In genomic region chr19:912181-913079, GRCh38 we compare ENCODE assay signal across 9 cellular contexts. TPM values are rescaled to one million over a fixed set of nuclear protein-coding genes. Genes with fewer than 3 reads are reported as not detected.
DNase-seq lines count a peak whose midpoint lies in the region; ATAC-seq and TF ChIP-seq lines count a peak whose summit lies in the region.
"Had no signal": no experiment of that assay in that cellular context is flagged by ENCODE, and none has a peak within 500 bp of the region (broad histone marks: within the 10 kb centered on the region; RNA-seq: fewer than 3 reads in every experiment).

No MANE protein-coding gene starts in this region.

- peaks cover 8% of the 10 kb centered on the region for H3K4me1 ChIP-seq in muscle layer of colon (ENCODE audit: insufficient read depth, low read length)

- peak overlapping the region; percentile 44 for H3K27ac ChIP-seq in muscle layer of colon (ENCODE audit: low read depth, low read length)

- peak overlapping the region; percentile 45 for H3K27ac Mint-ChIP-seq in chondrocyte (ENCODE audit: unreplicated experiment)

- peak; percentile 71 for DNase-seq in GM03348 (ENCODE audit: low spot score)
- no peak for DNase-seq in NB4 (ENCODE audit: low read depth)
- no peak for DNase-seq in chondrocyte (ENCODE audit: low spot score)
- DNase-seq in NCI-H1048 (lab: John Stamatoyannopoulos, UW) = no peak
- no peak for DNase-seq in NCI-H2029 treated with DMSO at 0.1 percent for 48 hours (lab: John Stamatoyannopoulos, UW)

- no peaks in the 10 kb centered on the region for H3K9me3 ChIP-seq in muscle layer of colon (ENCODE audit: low read length)

- H3K36me3 ChIP-seq in muscle layer of colon (ENCODE audit: insufficient read depth, low read length) = no peaks in the 10 kb centered on the region

- no peaks in the 10 kb centered on the region for H3K9me3 Mint-ChIP-seq in chondrocyte (ENCODE audit: low read depth)

- H3K36me3 Mint-ChIP-seq in chondrocyte (ENCODE audit: low read depth) = no peaks in the 10 kb centered on the region

- TF ChIP-seq POLR2A in NB4 (IDR thresholded peaks at IDR 0.05; ENCODE audit: extremely low read depth, insufficient read length) = no peak

- no peak overlapping the region for H3K9ac ChIP-seq in muscle layer of colon (ENCODE audit: low read length)

- no peaks in the 10 kb centered on the region for H3K27me3 Mint-ChIP-seq in chondrocyte (ENCODE audit: low read depth)

- ATAC-seq in HG03460 (IDR thresholded peaks at IDR 0.05; ENCODE audit: unreplicated experiment) (no peak), HG02870 (IDR thresholded peaks at IDR 0.05; ENCODE audit: unreplicated experiment) (no peak)

- peaks cover 11% of the 10 kb centered on the region for H3K4me1 Mint-ChIP-seq in chondrocyte (ENCODE audit: low read depth)

- H3K27me3 ChIP-seq in muscle layer of colon (ENCODE audit: control insufficient read depth in 1 of 2, insufficient read depth in 2 of 2, low read length in 2 of 2) = peaks cover 0 to 8% of the 10 kb centered on the region in 2 donors

- H3K4me3 ChIP-seq in NB4 (ENCODE audit: low read depth, low read length) (peak overlapping the region; percentile 53), muscle layer of colon (ENCODE audit: low read depth in 1 of 2, low read length in 2 of 2) (peak overlapping the region in 1 of 2 donors; percentile 61)

- TF ChIP-seq CTCF in NB4 (IDR thresholded peaks at IDR 0.05; ENCODE audit: low read depth, low read length) (no peak), chondrocyte (IDR thresholded peaks at IDR 0.05) (no peak)

- H3K4me3 Mint-ChIP-seq in chondrocyte (ENCODE audit: unreplicated experiment) = peak overlapping the region; percentile 72

RNA-seq across cellular contexts. Expression of gene R3HDM4, which starts 0.6 kb away (rescaled TPM):
- total RNA-seq in chondrocyte = 47.1 to 52.2 TPM (median 48.4 TPM) in 3 replicates

RNA-seq across cellular contexts. Expression of gene KISS1R, which starts 4.7 kb away (rescaled TPM):
- total RNA-seq in chondrocyte = 0.17 to 0.38 TPM (median 0.24 TPM) in 3 replicates
- total RNA-seq: M059J had no signal

RNA-seq across cellular contexts. Expression of gene ARID3A, which starts 13.4 kb away (rescaled TPM):
- total RNA-seq in chondrocyte = 6.6 to 10.0 TPM (median 8.8 TPM) in 3 replicates

RNA-seq across cellular contexts. Expression of gene RNU6-9, which starts 19.1 kb away (rescaled TPM):
- not detected in 3 replicates for total RNA-seq in chondrocyte
- total RNA-seq: M059J had no signal

RNA-seq across cellular contexts. Expression of gene MED16, which starts 19.4 kb away (rescaled TPM):
- 47.0 to 53.9 TPM (median 53.1 TPM) in 3 replicates for total RNA-seq in chondrocyte
